In the genomic region with DNA sequence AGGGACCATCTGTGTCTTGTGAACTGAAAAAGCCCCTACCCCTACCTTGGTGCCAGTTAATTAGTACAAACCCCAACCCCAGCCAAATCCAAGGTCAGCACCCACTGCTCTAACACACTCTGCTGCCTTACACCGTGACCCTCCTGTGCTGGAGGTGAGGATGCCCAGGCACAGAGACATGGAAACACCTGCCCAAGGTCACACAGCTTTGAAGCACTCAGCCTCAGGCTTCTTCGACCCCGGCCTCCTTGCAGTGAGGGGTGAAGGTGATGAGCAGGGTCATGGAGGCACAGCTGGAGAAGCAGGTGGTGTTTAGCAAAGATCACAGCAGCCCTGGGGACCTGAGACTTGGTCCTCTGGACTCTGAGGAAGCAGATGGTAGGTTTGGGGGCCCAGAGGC, we compare ENCODE assay signal across 29 cellular contexts.
"Had no signal": no experiment of that assay in that cellular context is flagged by ENCODE, and none has a peak within 500 bp of the region (broad histone marks: within the 10 kb centered on the region; RNA-seq: fewer than 3 reads in every experiment).

No MANE protein-coding gene starts in this region.

- H3K36me3 ChIP-seq: gastroesophageal sphincter, heart left ventricle, left lung, ovary, suprapubic skin, transverse colon, vagina had no signal

- H3K9me3 ChIP-seq: gastroesophageal sphincter, heart left ventricle, left lung, ovary, psoas muscle, suprapubic skin, transverse colon, vagina had no signal

- H3K27ac ChIP-seq: dorsolateral prefrontal cortex, epithelial cell of prostate, gastroesophageal sphincter, heart left ventricle, hepatocyte, left lung, ovary, psoas muscle, skin epidermis, suprapubic skin, transverse colon, vagina had no signal

- H3K27me3 ChIP-seq: hepatocyte, ovary, transverse colon, vagina had no signal

- ATAC-seq: esophagus mucosa; gastroesophageal sphincter; left cardiac atrium; naive thymus-derived CD8-positive, alpha-beta T cell; psoas muscle; right cardiac atrium; stimulated activated naive CD8-positive, alpha-beta T cell treated with anti-CD3 and anti-CD28 coated beads, Interleukin-15, amount 100 ng/mL, for 72 hours had no signal

- H3K9me3 Mint-ChIP-seq: endodermal cell; naive thymus-derived CD8-positive, alpha-beta T cell; nephron progenitor cell; stimulated activated naive CD8-positive, alpha-beta T cell treated with anti-CD3 and anti-CD28 coated beads, Interleukin-15, amount 100 ng/mL, for 72 hours had no signal

- H3K4me1 Mint-ChIP-seq: stimulated activated naive CD8-positive, alpha-beta T cell treated with anti-CD3 and anti-CD28 coated beads, Interleukin-15, amount 100 ng/mL, for 72 hours had no signal

- H3K79me2 ChIP-seq: hepatocyte had no signal

- H3K4me1 ChIP-seq: psoas muscle had no signal

- H3K36me3 Mint-ChIP-seq: naive thymus-derived CD8-positive, alpha-beta T cell had no signal

- H2AFZ ChIP-seq: hepatocyte had no signal

- H3K27ac Mint-ChIP-seq: endodermal cell; naive thymus-derived CD8-positive, alpha-beta T cell; nephron progenitor cell; stimulated activated naive CD8-positive, alpha-beta T cell treated with anti-CD3 and anti-CD28 coated beads, Interleukin-15, amount 100 ng/mL, for 72 hours had no signal

- DNase-seq: dorsolateral prefrontal cortex; effector CD4-positive, alpha-beta T cell; endodermal cell; foreskin fibroblast; heart left ventricle; left cardiac atrium; mesendoderm; midbrain; naive thymus-derived CD8-positive, alpha-beta T cell; nephron progenitor cell; occipital lobe; ovary; posterior cingulate gyrus; psoas muscle; stimulated activated CD4-positive, alpha-beta T cell treated with anti-CD3 and anti-CD28 coated beads, Interleukin-15, amount 100 ng/mL, for 24 hours; stimulated activated CD4-positive, alpha-beta T cell treated with anti-CD3 and anti-CD28 coated beads, Interleukin-2, amount 100 ng/mL, for 48 hours; stimulated activated naive CD4-positive, alpha-beta T cell; stimulated activated naive CD8-positive, alpha-beta T cell treated with anti-CD3 and anti-CD28 coated beads, Interleukin-15, amount 100 ng/mL, for 72 hours; transverse colon had no signal

- H3K4me3 Mint-ChIP-seq: endodermal cell; naive thymus-derived CD8-positive, alpha-beta T cell; nephron progenitor cell; stimulated activated naive CD8-positive, alpha-beta T cell treated with anti-CD3 and anti-CD28 coated beads, Interleukin-15, amount 100 ng/mL, for 72 hours had no signal

- FAIRE-seq: colon had no signal

- H3K4me2 ChIP-seq: hepatocyte had no signal

- H3K4me3 ChIP-seq: dorsolateral prefrontal cortex, gastroesophageal sphincter, heart left ventricle, hepatocyte, left lung, ovary, psoas muscle, skin epidermis, suprapubic skin, transverse colon, vagina had no signal
